Comparison of ENCODE assay signal across 1 cellular context in the genomic region with DNA sequence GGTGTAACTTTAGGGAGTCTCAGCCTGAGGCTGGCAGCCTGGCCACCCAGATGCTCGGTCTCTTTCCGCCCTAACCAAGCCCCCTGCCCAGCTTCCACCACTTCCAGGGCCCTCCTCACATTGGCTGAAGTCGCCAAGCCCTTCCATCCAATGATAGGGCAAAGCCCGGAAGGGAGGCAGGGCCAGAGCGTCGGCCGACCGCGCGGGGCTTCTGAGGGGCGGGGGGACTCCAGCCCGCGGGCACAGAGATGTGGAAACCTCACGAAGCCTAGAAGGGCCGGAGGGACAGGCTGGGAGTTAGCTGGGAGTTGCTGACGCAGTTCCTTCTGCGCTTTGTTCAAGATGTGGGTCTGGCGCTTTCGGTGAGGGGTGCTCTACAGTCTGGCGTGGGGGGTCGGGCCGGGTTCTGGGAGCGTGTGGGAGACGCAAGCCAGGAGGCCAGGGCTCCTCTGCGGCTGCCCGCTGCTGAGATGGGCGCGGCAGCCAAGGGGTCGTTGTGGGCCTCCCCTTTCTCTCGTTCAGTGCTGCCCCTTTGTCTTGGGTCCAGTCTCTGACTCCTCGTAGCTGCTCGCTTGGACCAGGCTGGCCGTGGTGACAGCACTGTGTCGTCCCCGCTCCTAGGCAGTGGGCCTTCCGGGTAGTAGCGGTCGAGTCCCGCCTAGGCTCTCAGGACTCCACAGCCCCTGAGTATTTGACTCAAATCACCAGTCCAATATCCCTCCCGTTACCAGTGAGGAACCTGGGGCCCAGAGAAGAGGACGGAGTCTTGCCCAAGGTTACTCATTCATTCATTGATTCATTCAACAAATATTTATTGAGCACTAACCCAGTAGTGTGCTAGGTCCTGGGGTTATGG.
A peak's percentile ranks its signal among the peaks of the same experiment; 100 is the strongest.
TF ChIP-seq lines count a peak whose summit lies in the region.

A gene (plus strand): TSS at position 319 of the 856 bp plus-strand sequence. CDS start 9,230 bp downstream, outside the sequence.

TF ChIP-seq in HepG2, 621 proteins besides CTCF, POLR2A, EP300 and RAD21 (continued from another document and continues in another):
- TF ChIP-seq, protein P1, sequence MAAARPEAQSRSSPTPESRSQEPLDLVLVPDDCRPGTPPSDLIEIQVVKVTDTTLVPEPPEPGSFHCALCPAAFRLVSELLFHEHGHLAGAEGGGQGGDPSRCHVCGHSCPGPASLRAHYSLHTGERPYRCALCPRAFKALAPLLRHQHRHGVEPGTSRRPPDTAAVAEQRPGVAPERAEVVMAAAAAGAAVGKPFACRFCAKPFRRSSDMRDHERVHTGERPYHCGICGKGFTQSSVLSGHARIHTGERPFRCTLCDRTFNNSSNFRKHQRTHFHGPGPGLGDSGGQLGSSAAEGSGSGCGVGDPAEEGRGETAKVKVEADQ (CRISPR knock-in tag; IDR thresholded peaks at IDR 0.05; ENCODE audit: borderline replicate concordance) = peak; percentile 43; the same call in 1 of the 2 replicates
- TF ChIP-seq, protein P2, sequence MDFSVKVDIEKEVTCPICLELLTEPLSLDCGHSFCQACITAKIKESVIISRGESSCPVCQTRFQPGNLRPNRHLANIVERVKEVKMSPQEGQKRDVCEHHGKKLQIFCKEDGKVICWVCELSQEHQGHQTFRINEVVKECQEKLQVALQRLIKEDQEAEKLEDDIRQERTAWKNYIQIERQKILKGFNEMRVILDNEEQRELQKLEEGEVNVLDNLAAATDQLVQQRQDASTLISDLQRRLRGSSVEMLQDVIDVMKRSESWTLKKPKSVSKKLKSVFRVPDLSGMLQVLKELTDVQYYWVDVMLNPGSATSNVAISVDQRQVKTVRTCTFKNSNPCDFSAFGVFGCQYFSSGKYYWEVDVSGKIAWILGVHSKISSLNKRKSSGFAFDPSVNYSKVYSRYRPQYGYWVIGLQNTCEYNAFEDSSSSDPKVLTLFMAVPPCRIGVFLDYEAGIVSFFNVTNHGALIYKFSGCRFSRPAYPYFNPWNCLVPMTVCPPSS (IDR thresholded peaks at IDR 0.05) = no peak
- 0 out of 2 replicates have a peak, but pooled peaks have one; percentile 43 for TF ChIP-seq TBX2 (CRISPR knock-in tag; IDR thresholded peaks at IDR 0.05; ENCODE audit: borderline replicate concordance)
- no peak for TF ChIP-seq SRSF1 (optimal IDR thresholded peaks at IDR 0.05; ENCODE audit: low read depth, low read length)
- TF ChIP-seq ZNF713 (CRISPR knock-in tag; IDR thresholded peaks at IDR 0.05) = no peak
- no peak for TF ChIP-seq STAG1 (CRISPR knock-in tag; IDR thresholded peaks at IDR 0.05)
- no peak for TF ChIP-seq TBL1XR1 (IDR thresholded peaks at IDR 0.05; ENCODE audit: borderline replicate concordance, low read length, partially characterized antibody)
- TF ChIP-seq, protein P3, sequence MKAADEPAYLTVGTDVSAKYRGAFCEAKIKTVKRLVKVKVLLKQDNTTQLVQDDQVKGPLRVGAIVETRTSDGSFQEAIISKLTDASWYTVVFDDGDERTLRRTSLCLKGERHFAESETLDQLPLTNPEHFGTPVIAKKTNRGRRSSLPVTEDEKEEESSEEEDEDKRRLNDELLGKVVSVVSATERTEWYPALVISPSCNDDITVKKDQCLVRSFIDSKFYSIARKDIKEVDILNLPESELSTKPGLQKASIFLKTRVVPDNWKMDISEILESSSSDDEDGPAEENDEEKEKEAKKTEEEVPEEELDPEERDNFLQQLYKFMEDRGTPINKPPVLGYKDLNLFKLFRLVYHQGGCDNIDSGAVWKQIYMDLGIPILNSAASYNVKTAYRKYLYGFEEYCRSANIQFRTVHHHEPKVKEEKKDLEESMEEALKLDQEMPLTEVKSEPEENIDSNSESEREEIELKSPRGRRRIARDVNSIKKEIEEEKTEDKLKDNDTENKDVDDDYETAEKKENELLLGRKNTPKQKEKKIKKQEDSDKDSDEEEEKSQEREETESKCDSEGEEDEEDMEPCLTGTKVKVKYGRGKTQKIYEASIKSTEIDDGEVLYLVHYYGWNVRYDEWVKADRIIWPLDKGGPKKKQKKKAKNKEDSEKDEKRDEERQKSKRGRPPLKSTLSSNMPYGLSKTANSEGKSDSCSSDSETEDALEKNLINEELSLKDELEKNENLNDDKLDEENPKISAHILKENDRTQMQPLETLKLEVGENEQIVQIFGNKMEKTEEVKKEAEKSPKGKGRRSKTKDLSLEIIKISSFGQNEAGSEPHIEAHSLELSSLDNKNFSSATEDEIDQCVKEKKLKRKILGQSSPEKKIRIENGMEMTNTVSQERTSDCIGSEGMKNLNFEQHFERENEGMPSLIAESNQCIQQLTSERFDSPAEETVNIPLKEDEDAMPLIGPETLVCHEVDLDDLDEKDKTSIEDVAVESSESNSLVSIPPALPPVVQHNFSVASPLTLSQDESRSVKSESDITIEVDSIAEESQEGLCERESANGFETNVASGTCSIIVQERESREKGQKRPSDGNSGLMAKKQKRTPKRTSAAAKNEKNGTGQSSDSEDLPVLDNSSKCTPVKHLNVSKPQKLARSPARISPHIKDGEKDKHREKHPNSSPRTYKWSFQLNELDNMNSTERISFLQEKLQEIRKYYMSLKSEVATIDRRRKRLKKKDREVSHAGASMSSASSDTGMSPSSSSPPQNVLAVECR (CRISPR knock-in tag; IDR thresholded peaks at IDR 0.05; ENCODE audit: borderline replicate concordance) = peak; percentile 69; the same call in 1 of the 2 replicates
- TF ChIP-seq MXI1 (IDR thresholded peaks at IDR 0.05; ENCODE audit: borderline replicate concordance, low read depth, low read length) = no peak
- no peak for TF ChIP-seq GTF3A (CRISPR knock-in tag; conservative IDR thresholded peaks at IDR 0.05)
- TF ChIP-seq, protein P4, sequence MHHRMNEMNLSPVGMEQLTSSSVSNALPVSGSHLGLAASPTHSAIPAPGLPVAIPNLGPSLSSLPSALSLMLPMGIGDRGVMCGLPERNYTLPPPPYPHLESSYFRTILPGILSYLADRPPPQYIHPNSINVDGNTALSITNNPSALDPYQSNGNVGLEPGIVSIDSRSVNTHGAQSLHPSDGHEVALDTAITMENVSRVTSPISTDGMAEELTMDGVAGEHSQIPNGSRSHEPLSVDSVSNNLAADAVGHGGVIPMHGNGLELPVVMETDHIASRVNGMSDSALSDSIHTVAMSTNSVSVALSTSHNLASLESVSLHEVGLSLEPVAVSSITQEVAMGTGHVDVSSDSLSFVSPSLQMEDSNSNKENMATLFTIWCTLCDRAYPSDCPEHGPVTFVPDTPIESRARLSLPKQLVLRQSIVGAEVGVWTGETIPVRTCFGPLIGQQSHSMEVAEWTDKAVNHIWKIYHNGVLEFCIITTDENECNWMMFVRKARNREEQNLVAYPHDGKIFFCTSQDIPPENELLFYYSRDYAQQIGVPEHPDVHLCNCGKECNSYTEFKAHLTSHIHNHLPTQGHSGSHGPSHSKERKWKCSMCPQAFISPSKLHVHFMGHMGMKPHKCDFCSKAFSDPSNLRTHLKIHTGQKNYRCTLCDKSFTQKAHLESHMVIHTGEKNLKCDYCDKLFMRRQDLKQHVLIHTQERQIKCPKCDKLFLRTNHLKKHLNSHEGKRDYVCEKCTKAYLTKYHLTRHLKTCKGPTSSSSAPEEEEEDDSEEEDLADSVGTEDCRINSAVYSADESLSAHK (CRISPR knock-in tag; IDR thresholded peaks at IDR 0.05; ENCODE audit: borderline replicate concordance) = no peak
- no peak for TF ChIP-seq RAD51 (IDR thresholded peaks at IDR 0.05; ENCODE audit: borderline replicate concordance)
- no peak for TF ChIP-seq TOE1 (CRISPR knock-in tag; IDR thresholded peaks at IDR 0.05)
- TF ChIP-seq, protein P5, sequence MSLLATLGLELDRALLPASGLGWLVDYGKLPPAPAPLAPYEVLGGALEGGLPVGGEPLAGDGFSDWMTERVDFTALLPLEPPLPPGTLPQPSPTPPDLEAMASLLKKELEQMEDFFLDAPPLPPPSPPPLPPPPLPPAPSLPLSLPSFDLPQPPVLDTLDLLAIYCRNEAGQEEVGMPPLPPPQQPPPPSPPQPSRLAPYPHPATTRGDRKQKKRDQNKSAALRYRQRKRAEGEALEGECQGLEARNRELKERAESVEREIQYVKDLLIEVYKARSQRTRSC (CRISPR knock-in tag; IDR thresholded peaks at IDR 0.05; ENCODE audit: low read depth) = no peak
- no peak for TF ChIP-seq ZNF382 (CRISPR knock-in tag; IDR thresholded peaks at IDR 0.05; ENCODE audit: borderline replicate concordance)
- no peak for TF ChIP-seq KAT7 (CRISPR knock-in tag; IDR thresholded peaks at IDR 0.05; ENCODE audit: borderline replicate concordance)
- TF ChIP-seq EHMT2 (IDR thresholded peaks at IDR 0.05; ENCODE audit: borderline replicate concordance, low read depth, low read length) = no peak
- TF ChIP-seq, protein P6, sequence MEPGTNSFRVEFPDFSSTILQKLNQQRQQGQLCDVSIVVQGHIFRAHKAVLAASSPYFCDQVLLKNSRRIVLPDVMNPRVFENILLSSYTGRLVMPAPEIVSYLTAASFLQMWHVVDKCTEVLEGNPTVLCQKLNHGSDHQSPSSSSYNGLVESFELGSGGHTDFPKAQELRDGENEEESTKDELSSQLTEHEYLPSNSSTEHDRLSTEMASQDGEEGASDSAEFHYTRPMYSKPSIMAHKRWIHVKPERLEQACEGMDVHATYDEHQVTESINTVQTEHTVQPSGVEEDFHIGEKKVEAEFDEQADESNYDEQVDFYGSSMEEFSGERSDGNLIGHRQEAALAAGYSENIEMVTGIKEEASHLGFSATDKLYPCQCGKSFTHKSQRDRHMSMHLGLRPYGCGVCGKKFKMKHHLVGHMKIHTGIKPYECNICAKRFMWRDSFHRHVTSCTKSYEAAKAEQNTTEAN (CRISPR knock-in tag; conservative IDR thresholded peaks at IDR 0.05) = no peak
- TF ChIP-seq, protein P7, sequence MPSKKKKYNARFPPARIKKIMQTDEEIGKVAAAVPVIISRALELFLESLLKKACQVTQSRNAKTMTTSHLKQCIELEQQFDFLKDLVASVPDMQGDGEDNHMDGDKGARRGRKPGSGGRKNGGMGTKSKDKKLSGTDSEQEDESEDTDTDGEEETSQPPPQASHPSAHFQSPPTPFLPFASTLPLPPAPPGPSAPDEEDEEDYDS (CRISPR knock-in tag; IDR thresholded peaks at IDR 0.05) = no peak
- no peak for TF ChIP-seq ZNF552 (CRISPR knock-in tag; IDR thresholded peaks at IDR 0.05; ENCODE audit: borderline replicate concordance)
- TF ChIP-seq, protein P8, sequence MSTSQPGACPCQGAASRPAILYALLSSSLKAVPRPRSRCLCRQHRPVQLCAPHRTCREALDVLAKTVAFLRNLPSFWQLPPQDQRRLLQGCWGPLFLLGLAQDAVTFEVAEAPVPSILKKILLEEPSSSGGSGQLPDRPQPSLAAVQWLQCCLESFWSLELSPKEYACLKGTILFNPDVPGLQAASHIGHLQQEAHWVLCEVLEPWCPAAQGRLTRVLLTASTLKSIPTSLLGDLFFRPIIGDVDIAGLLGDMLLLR (CRISPR knock-in tag; IDR thresholded peaks at IDR 0.05) = no peak
- TF ChIP-seq ZNF605 (CRISPR knock-in tag; IDR thresholded peaks at IDR 0.05) = no peak
- no peak for TF ChIP-seq ZNF235 (CRISPR knock-in tag; IDR thresholded peaks at IDR 0.05; ENCODE audit: borderline replicate concordance)
- peak; percentile 54 for TF ChIP-seq RBFOX2 (IDR thresholded peaks at IDR 0.05; ENCODE audit: low read depth, low read length)
- no peak for TF ChIP-seq NCOA2 (CRISPR knock-in tag; IDR thresholded peaks at IDR 0.05)
- TF ChIP-seq SMAD9 (CRISPR knock-in tag; IDR thresholded peaks at IDR 0.05) = no peak
- 0 out of 2 replicates have a peak, but pooled peaks have one; percentile 69 for TF ChIP-seq ZNF619 (CRISPR knock-in tag; IDR thresholded peaks at IDR 0.05)
- TF ChIP-seq PTBP1 (IDR thresholded peaks at IDR 0.05; ENCODE audit: low read depth, low read length, poor library complexity, severe bottlenecking) = no peak
- TF ChIP-seq FOXJ3 (CRISPR knock-in tag; IDR thresholded peaks at IDR 0.05; ENCODE audit: borderline replicate concordance) = no peak
- no peak for TF ChIP-seq SP2 (CRISPR knock-in tag; IDR thresholded peaks at IDR 0.05)
- TF ChIP-seq, protein P9, sequence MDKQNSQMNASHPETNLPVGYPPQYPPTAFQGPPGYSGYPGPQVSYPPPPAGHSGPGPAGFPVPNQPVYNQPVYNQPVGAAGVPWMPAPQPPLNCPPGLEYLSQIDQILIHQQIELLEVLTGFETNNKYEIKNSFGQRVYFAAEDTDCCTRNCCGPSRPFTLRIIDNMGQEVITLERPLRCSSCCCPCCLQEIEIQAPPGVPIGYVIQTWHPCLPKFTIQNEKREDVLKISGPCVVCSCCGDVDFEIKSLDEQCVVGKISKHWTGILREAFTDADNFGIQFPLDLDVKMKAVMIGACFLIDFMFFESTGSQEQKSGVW (CRISPR knock-in tag; IDR thresholded peaks at IDR 0.05; ENCODE audit: borderline replicate concordance) = no peak
- TF ChIP-seq SNAI1 (CRISPR knock-in tag; IDR thresholded peaks at IDR 0.05; ENCODE audit: borderline replicate concordance) = no peak
- TF ChIP-seq EED (CRISPR knock-in tag; IDR thresholded peaks at IDR 0.05) = no peak
- TF ChIP-seq, protein P10, sequence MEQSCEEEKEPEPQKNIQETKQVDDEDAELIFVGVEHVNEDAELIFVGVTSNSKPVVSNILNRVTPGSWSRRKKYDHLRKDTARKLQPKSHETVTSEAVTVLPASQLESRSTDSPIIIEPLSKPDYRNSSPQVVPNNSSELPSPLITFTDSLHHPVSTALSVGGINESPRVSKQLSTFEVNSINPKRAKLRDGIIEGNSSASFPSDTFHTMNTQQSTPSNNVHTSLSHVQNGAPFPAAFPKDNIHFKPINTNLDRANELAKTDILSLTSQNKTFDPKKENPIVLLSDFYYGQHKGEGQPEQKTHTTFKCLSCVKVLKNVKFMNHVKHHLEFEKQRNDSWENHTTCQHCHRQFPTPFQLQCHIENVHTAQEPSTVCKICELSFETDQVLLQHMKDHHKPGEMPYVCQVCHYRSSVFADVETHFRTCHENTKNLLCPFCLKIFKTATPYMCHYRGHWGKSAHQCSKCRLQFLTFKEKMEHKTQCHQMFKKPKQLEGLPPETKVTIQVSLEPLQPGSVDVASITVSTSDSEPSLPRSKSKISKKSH (CRISPR knock-in tag; IDR thresholded peaks at IDR 0.05; ENCODE audit: borderline replicate concordance) = no peak
- no peak for TF ChIP-seq SKI (IDR thresholded peaks at IDR 0.05; ENCODE audit: partially characterized antibody)
- TF ChIP-seq KLF16 (CRISPR knock-in tag; IDR thresholded peaks at IDR 0.05) = no peak
- TF ChIP-seq HNRNPLL (IDR thresholded peaks at IDR 0.05; ENCODE audit: low read depth, low read length, poor library complexity, severe bottlenecking) = no peak
- TF ChIP-seq SETDB1 (CRISPR knock-in tag; IDR thresholded peaks at IDR 0.05; ENCODE audit: borderline replicate concordance) = no peak
- TF ChIP-seq NONO (IDR thresholded peaks at IDR 0.05) = no peak
- TF ChIP-seq NONO (CRISPR knock-in tag; conservative IDR thresholded peaks at IDR 0.05) = 0 out of 2 replicates have a peak, but pooled peaks have one; percentile 15
- no peak for TF ChIP-seq KLF6 (CRISPR knock-in tag; IDR thresholded peaks at IDR 0.05)
- peak; percentile 73 for TF ChIP-seq AGO1 (IDR thresholded peaks at IDR 0.05; ENCODE audit: low read depth, low read length, poor library complexity, severe bottlenecking)
- TF ChIP-seq MTA1 (CRISPR knock-in tag; IDR thresholded peaks at IDR 0.05; ENCODE audit: borderline replicate concordance) = peak; percentile 24; the same call in 1 of the 2 replicates
- TF ChIP-seq ZNF430 (CRISPR knock-in tag; IDR thresholded peaks at IDR 0.05) = no peak
- no peak for TF ChIP-seq PAF1 (CRISPR knock-in tag; IDR thresholded peaks at IDR 0.05)
- no peak for TF ChIP-seq ZNF460 (CRISPR knock-in tag; IDR thresholded peaks at IDR 0.05; ENCODE audit: borderline replicate concordance)
